In genomic region chr14:100767003-100767787, GRCh38 we compare ENCODE assay signal across 27 cellular contexts. TPM values are rescaled to one million over a fixed set of nuclear protein-coding genes. Genes with fewer than 3 reads are reported as not detected.
"Had no signal": no experiment of that assay in that cellular context is flagged by ENCODE, and none has a peak within 500 bp of the region (broad histone marks: within the 10 kb centered on the region; RNA-seq: fewer than 3 reads in every experiment).

No MANE protein-coding gene starts in this region.

- H3K4me3 Mint-ChIP-seq: activated CD8-positive, alpha-beta T cell treated with anti-CD3 and anti-CD28 coated beads for 36 hours; activated naive CD4-positive, alpha-beta T cell treated with anti-CD3 and anti-CD28 coated beads, Interleukin-2, amount 50 U/mL, for 24 hours; activated T-cell treated with anti-CD3 and anti-CD28 coated beads, Interleukin-2, amount 50 U/mL, for 72 hours; central memory CD8-positive, alpha-beta T cell; T-helper 1 cell treated with Interleukin-12 subunit alpha and Interleukin-12 subunit beta and Interleukin-4 antibody, amounts not matched to agents 30 μg/mL and 1 μg/mL, for 36 hours had no signal

- H3K27ac ChIP-seq: ascending aorta, body of pancreas, SJCRH30 had no signal

- ATAC-seq: activated CD4-positive, CD25-positive, alpha-beta regulatory T cell treated with anti-CD3 and anti-CD28 coated beads, Interleukin-2, amount 50 U/mL, for 24 hours; activated CD8-positive, alpha-beta T cell treated with anti-CD3 and anti-CD28 coated beads for 36 hours; activated T-cell treated with anti-CD3 and anti-CD28 coated beads, Interleukin-2, amount 50 U/mL, for 72 hours; body of pancreas; Right ventricle myocardium inferior; SK-N-SH treated with all-trans-retinoic acid at 6 μM for 48 hours had no signal

- H3K36me3 Mint-ChIP-seq: activated naive CD4-positive, alpha-beta T cell treated with anti-CD3 and anti-CD28 coated beads, Interleukin-2, amount 50 U/mL, for 24 hours had no signal

- DNase-seq: activated CD4-positive, alpha-beta T cell treated with anti-CD3 and anti-CD28 coated beads for 4 hours; activated CD8-positive, alpha-beta memory T cell treated with anti-CD3 and anti-CD28 coated beads, Interleukin-2, amount 50 U/mL, for 4 hours; activated CD8-positive, alpha-beta T cell treated with anti-CD3 and anti-CD28 coated beads for 36 hours; activated naive CD4-positive, alpha-beta T cell; activated T-cell treated with anti-CD3 and anti-CD28 coated beads, Interleukin-2, amount 50 U/mL, for 72 hours; body of pancreas; MG63; NCI-H1105; NCI-H1436 treated with DMSO at 0.1 percent for 48 hours; NCI-H1930; NCI-H2171; NCI-H2227 treated with DMSO at 0.1 percent for 48 hours; NCI-H446 treated with DMSO at 0.1 percent for 48 hours; NCI-H526 treated with DMSO at 0.1 percent for 48 hours; NCI-H82; RPMI8226; SJCRH30 had no signal

- H3K4me3 ChIP-seq: ascending aorta, body of pancreas, MG63, SJCRH30 had no signal

- H3K9me3 Mint-ChIP-seq: activated CD8-positive, alpha-beta T cell treated with anti-CD3 and anti-CD28 coated beads for 36 hours; activated naive CD4-positive, alpha-beta T cell treated with anti-CD3 and anti-CD28 coated beads, Interleukin-2, amount 50 U/mL, for 24 hours; activated T-cell treated with anti-CD3 and anti-CD28 coated beads, Interleukin-2, amount 50 U/mL, for 72 hours; activated T-helper 2 cell treated with anti-CD3 and anti-CD28 coated beads, Interferon-gamma antibody, Interleukin-2, Interleukin-4, amounts not matched to agents 10 μg/mL and 5 μg/mL and 100 μg/mL, durations not matched to agents 14 hours and 24 hours and 36 hours; central memory CD8-positive, alpha-beta T cell; T-helper 1 cell treated with Interleukin-12 subunit alpha and Interleukin-12 subunit beta and Interleukin-4 antibody, amounts not matched to agents 30 μg/mL and 1 μg/mL, for 36 hours had no signal

- H3K4me1 Mint-ChIP-seq: activated naive CD4-positive, alpha-beta T cell treated with anti-CD3 and anti-CD28 coated beads, Interleukin-2, amount 50 U/mL, for 24 hours; central memory CD8-positive, alpha-beta T cell had no signal

- H3K27me3 ChIP-seq: ascending aorta, body of pancreas, MG63, SJCRH30 had no signal

- H3K36me3 ChIP-seq: ascending aorta, MG63, SJCRH30 had no signal

- H3K9me3 ChIP-seq: ascending aorta, body of pancreas, MG63, SJCRH30 had no signal

- H3K27ac Mint-ChIP-seq: activated CD8-positive, alpha-beta T cell treated with anti-CD3 and anti-CD28 coated beads for 36 hours; activated naive CD4-positive, alpha-beta T cell treated with anti-CD3 and anti-CD28 coated beads, Interleukin-2, amount 50 U/mL, for 24 hours; activated T-cell treated with anti-CD3 and anti-CD28 coated beads, Interleukin-2, amount 50 U/mL, for 72 hours; activated T-helper 2 cell treated with anti-CD3 and anti-CD28 coated beads, Interferon-gamma antibody, Interleukin-2, Interleukin-4, amounts not matched to agents 10 μg/mL and 5 μg/mL and 100 μg/mL, durations not matched to agents 14 hours and 24 hours and 36 hours; T-helper 1 cell treated with Interleukin-12 subunit alpha and Interleukin-12 subunit beta and Interleukin-4 antibody, amounts not matched to agents 30 μg/mL and 1 μg/mL, for 36 hours had no signal

- H3K4me1 ChIP-seq: ascending aorta, body of pancreas had no signal

RNA-seq across cellular contexts. Expression of gene DLK1, which starts 40.5 kb away (rescaled TPM):
- total RNA-seq: activated CD8-positive, alpha-beta T cell treated with anti-CD3 and anti-CD28 coated beads for 36 hours; activated T-cell treated with anti-CD3 and anti-CD28 coated beads, Interleukin-2, amount 50 U/mL, for 72 hours; activated T-helper 2 cell treated with anti-CD3 and anti-CD28 coated beads, Interferon-gamma antibody, Interleukin-2, Interleukin-4, amounts not matched to agents 10 μg/mL and 5 μg/mL and 100 μg/mL, durations not matched to agents 14 hours and 24 hours and 36 hours; bronchial epithelial cell; OCI-LY7 had no signal

RNA-seq across cellular contexts. Expression of gene MEG3, which starts 58.7 kb away (rescaled TPM):
- total RNA-seq: activated CD8-positive, alpha-beta T cell treated with anti-CD3 and anti-CD28 coated beads for 36 hours; activated T-cell treated with anti-CD3 and anti-CD28 coated beads, Interleukin-2, amount 50 U/mL, for 72 hours; activated T-helper 2 cell treated with anti-CD3 and anti-CD28 coated beads, Interferon-gamma antibody, Interleukin-2, Interleukin-4, amounts not matched to agents 10 μg/mL and 5 μg/mL and 100 μg/mL, durations not matched to agents 14 hours and 24 hours and 36 hours; OCI-LY7 had no signal
